In genomic region chr15:29289179-29289578, GRCh38 we compare ENCODE assay signal across 20 cellular contexts.
"Had no signal": no experiment of that assay in that cellular context is flagged by ENCODE, and none has a peak within 500 bp of the region (broad histone marks: within the 10 kb centered on the region; RNA-seq: fewer than 3 reads in every experiment).

No MANE protein-coding gene starts in this region.

- H3K4me3 Mint-ChIP-seq: dendritic cell treated with granulocyte-macrophage colony-stimulating factor and Interleukin-4, amounts not matched to agents 40 ng/mL and 50 ng/mL, for 4 days; natural killer cell treated with Interleukin-12 subunit alpha and Interleukin-12 subunit beta and Interleukin-15 and Interleukin-18, amount 100 ng/mL, for 72 hours; neural progenitor cell had no signal

- H3K4me2 ChIP-seq: hepatocyte, neural progenitor cell, smooth muscle cell had no signal

- H3K27ac ChIP-seq: hepatocyte, neural progenitor cell, ovary, upper lobe of left lung, vagina had no signal

- H3K4me1 ChIP-seq: neural progenitor cell, upper lobe of left lung, vagina had no signal

- H2AFZ ChIP-seq: hepatocyte, neural progenitor cell had no signal

- H3K9me3 Mint-ChIP-seq: dendritic cell treated with granulocyte-macrophage colony-stimulating factor and Interleukin-4, amounts not matched to agents 40 ng/mL and 50 ng/mL, for 4 days; natural killer cell treated with Interleukin-12 subunit alpha and Interleukin-12 subunit beta and Interleukin-15 and Interleukin-18, amount 100 ng/mL, for 72 hours had no signal

- H3K79me2 ChIP-seq: hepatocyte had no signal

- H3K27ac Mint-ChIP-seq: dendritic cell treated with granulocyte-macrophage colony-stimulating factor and Interleukin-4, amounts not matched to agents 40 ng/mL and 50 ng/mL, for 4 days; natural killer cell treated with Interleukin-12 subunit alpha and Interleukin-12 subunit beta and Interleukin-15 and Interleukin-18, amount 100 ng/mL, for 72 hours; neural progenitor cell had no signal

- DNase-seq: erythroblast; foreskin melanocyte; head of caudate nucleus; left colon; left ventricle myocardium superior; mesenchymal stem cell; midbrain; nucleus accumbens; ovary; right cardiac atrium; stimulated activated CD4-positive, alpha-beta T cell treated with anti-CD3 and anti-CD28 coated beads, Interleukin-2, amount 100 ng/mL, for 48 hours; stimulated activated naive CD4-positive, alpha-beta T cell treated with Interleukin-2 at 50 U/mL for 16 hours; upper lobe of left lung had no signal

- ATAC-seq: left colon; left ventricle myocardium superior; natural killer cell treated with Interleukin-12 subunit alpha and Interleukin-12 subunit beta and Interleukin-15 and Interleukin-18, amount 100 ng/mL, for 72 hours; right cardiac atrium had no signal

- H3K9me3 ChIP-seq: ovary, upper lobe of left lung, vagina had no signal

- H3K36me3 Mint-ChIP-seq: natural killer cell treated with Interleukin-12 subunit alpha and Interleukin-12 subunit beta and Interleukin-15 and Interleukin-18, amount 100 ng/mL, for 72 hours had no signal

- H3K36me3 ChIP-seq: neural progenitor cell, ovary, upper lobe of left lung, vagina had no signal

- H3K27me3 ChIP-seq: hepatocyte, neural progenitor cell, ovary, upper lobe of left lung, vagina had no signal

- H3K4me3 ChIP-seq: hepatocyte, lung, neural progenitor cell, ovary, smooth muscle cell, upper lobe of left lung, vagina had no signal

- H3K9ac ChIP-seq: neural progenitor cell had no signal
